ENCODE assay signal across 1 cellular context in genomic region chr20:48818481-48818987, GRCh38.
TF ChIP-seq lines count a peak whose summit lies in the region.

No MANE protein-coding gene starts in this region.

TF ChIP-seq in SK-N-SH, 30 proteins besides CTCF, POLR2A, EP300 and RAD21 (continued from another document):
- TF ChIP-seq, protein P1, sequence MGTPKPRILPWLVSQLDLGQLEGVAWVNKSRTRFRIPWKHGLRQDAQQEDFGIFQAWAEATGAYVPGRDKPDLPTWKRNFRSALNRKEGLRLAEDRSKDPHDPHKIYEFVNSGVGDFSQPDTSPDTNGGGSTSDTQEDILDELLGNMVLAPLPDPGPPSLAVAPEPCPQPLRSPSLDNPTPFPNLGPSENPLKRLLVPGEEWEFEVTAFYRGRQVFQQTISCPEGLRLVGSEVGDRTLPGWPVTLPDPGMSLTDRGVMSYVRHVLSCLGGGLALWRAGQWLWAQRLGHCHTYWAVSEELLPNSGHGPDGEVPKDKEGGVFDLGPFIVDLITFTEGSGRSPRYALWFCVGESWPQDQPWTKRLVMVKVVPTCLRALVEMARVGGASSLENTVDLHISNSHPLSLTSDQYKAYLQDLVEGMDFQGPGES (IDR thresholded peaks at IDR 0.05; ENCODE audit: low read depth, low read length): no peak
- no peak for TF ChIP-seq SIN3A (IDR thresholded peaks at IDR 0.05; ENCODE audit: borderline replicate concordance, low read depth, low read length)
- TF ChIP-seq ZBTB33 (IDR thresholded peaks at IDR 0.05; ENCODE audit: borderline replicate concordance, low read depth): no peak
- no peak for TF ChIP-seq TEAD4 (IDR thresholded peaks at IDR 0.05; ENCODE audit: borderline replicate concordance, insufficient read depth)
TF ChIP-seq in SK-N-SH: peak in this region for 0.
